ENCODE assay signal across 8 cellular contexts in the genomic region with DNA sequence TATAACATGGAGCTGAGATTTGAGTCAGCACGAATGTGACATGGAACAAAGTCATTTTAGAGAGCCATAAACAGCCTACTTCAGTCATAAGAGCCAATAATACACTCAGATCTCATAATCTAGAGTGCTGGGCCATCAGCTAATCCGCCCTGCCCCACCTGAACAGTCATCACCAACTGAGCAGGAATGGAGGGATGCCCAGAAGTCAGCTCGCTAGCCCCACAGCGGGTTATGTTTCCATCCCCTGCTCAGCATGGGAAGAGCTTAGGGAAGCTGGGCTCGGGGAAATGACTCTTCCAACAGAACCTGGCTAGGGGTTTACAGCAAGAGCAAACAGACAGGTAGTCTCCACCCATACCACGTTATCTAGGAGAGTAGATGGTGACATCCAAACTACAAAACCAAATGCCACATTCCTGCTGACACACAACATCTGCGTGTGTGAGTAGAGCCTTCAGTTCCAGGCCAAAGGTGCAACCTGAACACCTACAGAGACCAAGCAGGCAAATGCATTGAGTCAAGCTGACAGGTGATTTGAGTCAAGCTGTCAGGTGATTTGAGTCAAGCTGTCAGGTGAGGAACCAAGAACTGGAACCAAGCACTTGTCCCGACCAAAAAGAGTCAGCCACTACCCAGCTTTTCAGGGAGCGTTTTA. TPM values are rescaled to one million over a fixed set of nuclear protein-coding genes. Genes with fewer than 3 reads are reported as not detected.
DNase-seq lines count a peak whose midpoint lies in the region; ATAC-seq, FAIRE-seq and TF ChIP-seq lines count a peak whose summit lies in the region.
"Had no signal": no experiment of that assay in that cellular context is flagged by ENCODE, and none has a peak within 500 bp of the region (broad histone marks: within the 10 kb centered on the region; RNA-seq: fewer than 3 reads in every experiment).

No MANE protein-coding gene starts in this region.

- H3K4me3 ChIP-seq in GM12864 (ENCODE audit: low read depth, low read length), result no peak overlapping the region; the same call in none of the 2 replicates
- H3K4me3 ChIP-seq in endodermal cell (ENCODE audit: low read length), result peak overlapping the region; percentile 96

- peak overlapping the region; percentile 14 for H3K27ac Mint-ChIP-seq in endodermal cell
- H3K27ac Mint-ChIP-seq in osteocyte (ENCODE audit: unreplicated experiment), result no peak overlapping the region

- DNase-seq in GM12864 (ENCODE audit: low read depth) (peak; percentile 22), NCI-H510A (lab: John Stamatoyannopoulos, UW) (peak; percentile 6), endodermal cell (no peak), osteocyte (ENCODE audit: extremely low spot score, unreplicated experiment) (no peak), H54 (ENCODE audit: insufficient read length, low spot score) (no peak), cerebellar nuclear complex (lab: John Stamatoyannopoulos, UW) (no peak)
- DNase-seq: SJCRH30 had no signal

- no peak overlapping the region for H3K9ac ChIP-seq in endodermal cell (ENCODE audit: extremely low read depth, low read length, poor library complexity, severe bottlenecking)

- peaks cover 39% of the 10 kb centered on the region for H3K4me1 Mint-ChIP-seq in endodermal cell
- H3K4me1 Mint-ChIP-seq in osteocyte (ENCODE audit: unreplicated experiment), result peaks cover 29% of the 10 kb centered on the region

- no peak for ATAC-seq in HG03521 (IDR thresholded peaks at IDR 0.05; ENCODE audit: unreplicated experiment)

- H3K4me1 ChIP-seq in endodermal cell (ENCODE audit: control insufficient read depth, insufficient read depth, low read length), result peaks cover 20% of the 10 kb centered on the region

- H3K36me3 Mint-ChIP-seq in endodermal cell (ENCODE audit: low read depth) (peaks cover 19% of the 10 kb centered on the region), osteocyte (ENCODE audit: unreplicated experiment) (peaks cover 6% of the 10 kb centered on the region)

- no peak overlapping the region for H3K27ac ChIP-seq in endodermal cell (ENCODE audit: low read depth, low read length)
- H3K27ac ChIP-seq: SJCRH30 had no signal

- no peaks in the 10 kb centered on the region for H3K9me3 ChIP-seq in endodermal cell (ENCODE audit: control insufficient read depth, low read length)
- H3K9me3 ChIP-seq: SJCRH30 had no signal

- no peak for TF ChIP-seq POLR2A in H54 (IDR thresholded peaks at IDR 0.05; ENCODE audit: low read depth, low read length)

- 90 to 93% methylated on average over 7 to 9 of the region's 9 CpGs for WGBS in endodermal cell (ENCODE audit: insufficient coverage in 1 of 2, insufficient read length in 1 of 2), 2 experiments

- H3K4me3 Mint-ChIP-seq in endodermal cell (peak overlapping the region; percentile 83), osteocyte (ENCODE audit: unreplicated experiment) (peak overlapping the region; percentile 87)

- H3K27me3 ChIP-seq in endodermal cell (ENCODE audit: control insufficient read depth, insufficient read depth, low read length, poor library complexity, severe bottlenecking), result no peaks in the 10 kb centered on the region
- H3K27me3 ChIP-seq: SJCRH30 had no signal

- H3K27me3 Mint-ChIP-seq in endodermal cell (ENCODE audit: insufficient read depth) (no peaks in the 10 kb centered on the region), osteocyte (ENCODE audit: unreplicated experiment) (no peaks in the 10 kb centered on the region)

- TF ChIP-seq CTCF in GM12864 (IDR thresholded peaks at IDR 0.05; ENCODE audit: low read depth, low read length, missing control alignments) (no peak), endodermal cell (conservative IDR thresholded peaks at IDR 0.05) (no peak), osteocyte (IDR thresholded peaks at IDR 0.05) (no peak)

- no peak for FAIRE-seq in H54 (lab: Jason Lieb, UNC)

- H3K36me3 ChIP-seq in endodermal cell (ENCODE audit: control insufficient read depth, insufficient read depth, low read length), result peaks cover 36% of the 10 kb centered on the region

- H3K9me3 Mint-ChIP-seq in endodermal cell, result no peaks in the 10 kb centered on the region
- no peaks in the 10 kb centered on the region for H3K9me3 Mint-ChIP-seq in osteocyte (ENCODE audit: unreplicated experiment)

RNA-seq across cellular contexts. Expression of gene TMEM11, which starts 2.0 kb away (rescaled TPM):
- total RNA-seq in endodermal cell, result 10 to 100 TPM; 26.3 to 28.0 TPM
- 29.6 TPM for polyA plus RNA-seq in endodermal cell (2013, experiment 1 of 2)
- polyA plus RNA-seq in endodermal cell (2013, experiment 2 of 2), result 26.6 TPM
- total RNA-seq in osteocyte, result 20.4 and 21.5 TPM in 2 replicates

RNA-seq across cellular contexts. Expression of gene NATD1, which starts 41.3 kb away (rescaled TPM):
- total RNA-seq in endodermal cell (10 to 100 TPM; 12.2 to 17.2 TPM), osteocyte (18.5 and 18.8 TPM in 2 replicates)
- polyA plus RNA-seq in endodermal cell (2013, experiment 1 of 2), result 15.2 TPM
- 13.7 TPM for polyA plus RNA-seq in endodermal cell (2013, experiment 2 of 2)

Comparison
In these comparisons a context has a peak if more than half of its experiments do, and no peak if none do; other contexts are left out.
1. DNase-seq: peak in GM12864 (single experiment) and NCI-H510A (single experiment); none in endodermal cell (single experiment), osteocyte (single experiment), H54 (single experiment) and cerebellar nuclear complex (0 of 2).